Comparison of ENCODE assay signal across 19 cellular contexts in genomic region chr4:186148335-186148975, GRCh38. TPM values are rescaled to one million over a fixed set of nuclear protein-coding genes. Genes with fewer than 3 reads are reported as not detected.
A peak's percentile ranks its signal among the peaks of the same experiment; 100 is the strongest.
DNase-seq lines count a peak whose midpoint lies in the region; ATAC-seq, FAIRE-seq and TF ChIP-seq lines count a peak whose summit lies in the region.
"Had no signal": no experiment of that assay in that cellular context is flagged by ENCODE, and none has a peak within 500 bp of the region (broad histone marks: within the 10 kb centered on the region; RNA-seq: fewer than 3 reads in every experiment).

No MANE protein-coding gene starts in this region.

- H2BK5ac ChIP-seq in mesenchymal stem cell (ENCODE audit: low read depth, low read length, poor library complexity, severe bottlenecking) = no peak overlapping the region

- intact Hi-C loops in tibial artery (cut with DNase I; ENCODE audit: low total_unique reads) = no loop called here

- H4K91ac ChIP-seq in mesenchymal stem cell (ENCODE audit: low read length) = no peak overlapping the region

- H3K36me3 ChIP-seq in mesenchymal stem cell (ENCODE audit: control insufficient read depth in 1 of 2, insufficient read depth in 2 of 2, low read depth in 1 of 2, low read length in 2 of 2) (peaks cover 0 to 7% of the 10 kb centered on the region in 2 experiments), tibial artery (no peaks in the 10 kb centered on the region)
- H3K36me3 ChIP-seq: HAP-1 had no signal

- no peak overlapping the region for H2BK15ac ChIP-seq in mesenchymal stem cell (ENCODE audit: low read depth, poor library complexity, severe bottlenecking)

- in situ Hi-C loops in ACHN (cut with HindIII; ENCODE audit: low pct_ligation_motif_present, low pct_unique_long_range_greater_than_20kb, low sequenced_read_pairs) = no loop called here

- DNase-seq in ACHN = peak; percentile 58
- no peak for DNase-seq in GM19239 (ENCODE audit: insufficient read length, low spot score)
- no peak for DNase-seq in epithelial cell of proximal tubule (ENCODE audit: low read depth)
- DNase-seq in mesenchymal stem cell = no peak
- no peak for DNase-seq in tibial artery
- DNase-seq in EL = no peak
- DNase-seq: AML-193, KG1, NCI-H1417 treated with DMSO at 0.1 percent for 48 hours, NCI-H2029 treated with DMSO at 0.1 percent for 48 hours, NCI-H2171 treated with DMSO at 0.1 percent for 48 hours, NCI-H446 treated with DMSO at 0.1 percent for 48 hours, OCI-M1, RPMI8226, SIG-M5 had no signal

- no peak overlapping the region for H3K4ac ChIP-seq in mesenchymal stem cell (ENCODE audit: low read depth in 1 of 2, low read length in 2 of 2)

- no peak overlapping the region for H4K8ac ChIP-seq in mesenchymal stem cell (ENCODE audit: low read length)

- H3K79me1 ChIP-seq in mesenchymal stem cell (replicated peaks; ENCODE audit: low read length, poor library complexity, severe bottlenecking) = no peaks in the 10 kb centered on the region

- no peak overlapping the region for H2AK5ac ChIP-seq in mesenchymal stem cell (ENCODE audit: low read length, severe bottlenecking)

- no peak overlapping the region for H3K14ac ChIP-seq in mesenchymal stem cell (ENCODE audit: low read length in 2 of 2)

- H3K9ac ChIP-seq in mesenchymal stem cell (ENCODE audit: low read length) = no peak overlapping the region

- H2BK120ac ChIP-seq in mesenchymal stem cell (ENCODE audit: low read depth, low read length) = no peak overlapping the region

- peak overlapping the region; percentile 10 for H3K4me2 ChIP-seq in mesenchymal stem cell (ENCODE audit: low read length, poor library complexity, severe bottlenecking)

- H3K18ac ChIP-seq in mesenchymal stem cell (ENCODE audit: low read depth in 1 of 2, low read length in 2 of 2) = no peak overlapping the region

- H3K4me3 ChIP-seq in epithelial cell of proximal tubule (ENCODE audit: low read depth, low read length) (peak overlapping the region; percentile 50), mesenchymal stem cell (ENCODE audit: insufficient read depth in 1 of 2, low read depth in 1 of 2, low read length in 2 of 2) (no peak overlapping the region), tibial artery (no peak overlapping the region)
- H3K4me3 ChIP-seq: HAP-1 had no signal

- peak; percentile 49 for FAIRE-seq in GM19239 (lab: Jason Lieb, UNC)

- H3K4me1 ChIP-seq in mesenchymal stem cell (ENCODE audit: control insufficient read depth, insufficient read depth, low read depth, low read length) (peaks cover 20% of the 10 kb centered on the region), tibial artery (peaks cover 0 to 24% (median 6%) of the 10 kb centered on the region in 4 donors)

- ATAC-seq in GM19351 (IDR thresholded peaks at IDR 0.05; ENCODE audit: unreplicated experiment) (no peak), GM21717 (IDR thresholded peaks at IDR 0.05; ENCODE audit: unreplicated experiment) (no peak)

- no peak overlapping the region for H2BK12ac ChIP-seq in mesenchymal stem cell (ENCODE audit: low read length in 2 of 2)

- no peak for TF ChIP-seq CTCF in epithelial cell of proximal tubule (conservative IDR thresholded peaks at IDR 0.05; ENCODE audit: low read depth, low read length)
- TF ChIP-seq CTCF in tibial artery (IDR thresholded peaks at IDR 0.05) = no peak

- H3K9me3 ChIP-seq in mesenchymal stem cell (ENCODE audit: control insufficient read depth, low read length) (no peaks in the 10 kb centered on the region), tibial artery (no peaks in the 10 kb centered on the region)
- H3K9me3 ChIP-seq: HAP-1 had no signal

- no peaks in the 10 kb centered on the region for H3K27me3 ChIP-seq in mesenchymal stem cell (ENCODE audit: control insufficient read depth in 1 of 2, insufficient read depth in 1 of 2, low read length in 2 of 2)
- H3K27me3 ChIP-seq in tibial artery = no peaks in the 10 kb centered on the region

- no peak overlapping the region for H3K23ac ChIP-seq in mesenchymal stem cell (ENCODE audit: low read length in 2 of 2)

- no peak overlapping the region for H3K27ac ChIP-seq in mesenchymal stem cell (ENCODE audit: low read length, poor library complexity, severe bottlenecking)
- no peak overlapping the region for H3K27ac ChIP-seq in tibial artery

- H2AFZ ChIP-seq in mesenchymal stem cell (ENCODE audit: low read depth, low read length) = no peak overlapping the region

- WGBS in mesenchymal stem cell = 100% methylated on average over 1 of the region's 1 CpG

RNA-seq across cellular contexts. Expression of gene CYP4V2, which starts 42.9 kb away (rescaled TPM):
- 3.2 and 8.7 TPM in 2 replicates for total RNA-seq in epithelial cell of proximal tubule
- polyA plus RNA-seq in mesenchymal stem cell (2013, experiment 1 of 2) = 8.0 TPM
- polyA plus RNA-seq in mesenchymal stem cell (2013, experiment 2 of 2) = 8.2 TPM

RNA-seq across cellular contexts. Expression of gene FAM149A, which starts 44.0 kb away (rescaled TPM):
- 23.1 and 25.1 TPM in 2 replicates for total RNA-seq in epithelial cell of proximal tubule
- polyA plus RNA-seq in mesenchymal stem cell (2013, experiment 1 of 2) = 0.93 TPM
- polyA plus RNA-seq in mesenchymal stem cell (2013, experiment 2 of 2) = 0.60 TPM
- polyA plus RNA-seq: CD14-positive monocyte had no signal
